ENCODE assay signal across 8 cellular contexts in the genomic region with DNA sequence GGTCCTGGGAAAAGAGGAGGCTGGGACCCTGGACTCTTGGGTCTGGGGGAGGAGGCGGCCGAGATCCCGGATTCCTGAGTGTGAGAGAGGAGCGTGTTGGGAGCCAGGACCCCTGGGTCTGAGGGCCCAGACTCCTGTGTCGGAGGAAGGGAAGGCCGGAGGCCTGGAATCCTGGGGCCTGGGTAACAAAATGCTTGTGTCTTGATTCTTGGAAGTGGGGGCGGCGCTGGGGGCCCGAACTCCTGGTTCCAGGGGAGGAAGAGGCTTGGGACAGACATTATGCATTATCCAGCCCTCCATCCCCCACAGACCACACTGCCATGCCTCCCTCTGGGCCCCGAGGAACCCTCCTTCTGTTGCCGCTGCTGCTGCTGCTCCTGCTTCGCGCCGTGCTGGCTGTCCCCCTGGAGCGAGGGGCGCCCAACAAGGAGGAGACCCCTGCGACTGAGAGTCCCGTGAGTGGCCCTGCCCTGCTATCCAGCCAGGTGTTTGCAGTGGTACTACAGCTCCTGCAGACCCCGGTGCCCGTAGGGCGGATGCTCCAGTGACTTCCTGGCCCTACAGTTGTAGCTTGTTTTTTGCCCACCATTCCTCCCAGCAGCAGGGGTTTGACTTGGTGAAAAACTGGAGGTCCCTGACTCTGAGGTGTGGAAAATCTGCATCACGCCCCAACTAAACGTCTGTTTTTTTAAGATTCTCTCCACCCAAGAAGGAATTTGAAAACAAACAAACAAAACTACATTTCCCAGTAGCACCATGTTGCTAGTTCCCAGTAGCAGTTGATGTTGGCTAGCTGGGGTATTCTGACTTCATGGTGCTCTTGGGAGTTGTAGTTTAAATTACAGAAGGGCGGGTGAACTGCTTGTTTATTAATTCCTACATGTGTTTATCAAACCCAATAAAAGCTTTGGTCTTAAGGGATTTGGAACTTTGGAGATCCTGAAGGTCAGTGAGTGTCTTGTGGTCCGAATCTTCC. TPM values are rescaled to one million over a fixed set of nuclear protein-coding genes. Genes with fewer than 3 reads are reported as not detected.
DNase-seq lines count a peak whose midpoint lies in the region; ATAC-seq and TF ChIP-seq lines count a peak whose summit lies in the region.

No MANE protein-coding gene starts in this region.

- H3K27me3 ChIP-seq in SK-N-SH (ENCODE audit: insufficient read depth) (no peaks in the 10 kb centered on the region), duodenal mucosa (ENCODE audit: control insufficient read depth in 1 of 2, insufficient read depth in 2 of 2, low read length in 2 of 2) (no peaks in the 10 kb centered on the region), mesendoderm (ENCODE audit: insufficient read depth, low read length, poor library complexity) (no peaks in the 10 kb centered on the region), upper lobe of left lung (no peaks in the 10 kb centered on the region)

- peak overlapping the region; percentile 82 for H2AFZ ChIP-seq in SK-N-SH (ENCODE audit: low read depth)

- H4K20me1 ChIP-seq in SK-N-SH (ENCODE audit: insufficient read depth) = no peaks in the 10 kb centered on the region

- no peaks in the 10 kb centered on the region for H3K9me2 ChIP-seq in SK-N-SH

- H3K4me2 ChIP-seq in SK-N-SH (peak overlapping the region; percentile 76), mesendoderm (ENCODE audit: low read length) (peak overlapping the region; percentile 9)

- peak overlapping the region; percentile 70 to 90 for H3K27ac ChIP-seq in SK-N-SH (ENCODE audit: low read depth in 2 of 2, low read length in 1 of 2)
- peak overlapping the region; percentile 82 for H3K27ac ChIP-seq in duodenal mucosa (ENCODE audit: low read depth, low read length)
- H3K27ac ChIP-seq in mesendoderm (ENCODE audit: low read depth, low read length) = no peak overlapping the region
- H3K27ac ChIP-seq in upper lobe of left lung = peak overlapping the region; percentile 85 to 97 (median 94)

- H3K18ac ChIP-seq in mesendoderm (ENCODE audit: low read length) = peak overlapping the region; percentile 42

- TF ChIP-seq EP300 in SK-N-SH (IDR thresholded peaks at IDR 0.05; ENCODE audit: borderline replicate concordance in 1 of 2, low read depth in 1 of 2, low read length in 1 of 2) (no peak), upper lobe of left lung (IDR thresholded peaks at IDR 0.05) (no peak)

- no peak overlapping the region for H2BK120ac ChIP-seq in mesendoderm (ENCODE audit: low read depth, low read length)

- H3K9me3 ChIP-seq in SK-N-SH = no peaks in the 10 kb centered on the region
- no peaks in the 10 kb centered on the region for H3K9me3 ChIP-seq in duodenal mucosa (ENCODE audit: control insufficient read depth in 1 of 2, low read length in 2 of 2)
- no peaks in the 10 kb centered on the region for H3K9me3 ChIP-seq in upper lobe of left lung

- H3K36me3 ChIP-seq in SK-N-SH (replicated peaks in 1 of 2; ENCODE audit: control insufficient read depth in 1 of 2, insufficient read depth in 2 of 2, low read length in 1 of 2) (peaks cover 8 to 14% of the 10 kb centered on the region in 2 experiments), duodenal mucosa (ENCODE audit: control insufficient read depth in 1 of 2, insufficient read depth in 2 of 2, low read length in 2 of 2) (peaks cover 12 to 21% of the 10 kb centered on the region in 2 donors), mesendoderm (ENCODE audit: control insufficient read depth, insufficient read depth, low read length) (peaks cover 3% of the 10 kb centered on the region), upper lobe of left lung (peaks cover 0 to 30% (median 15%) of the 10 kb centered on the region in 4 donors)

- TF ChIP-seq CTCF in AG09309 (IDR thresholded peaks at IDR 0.05; ENCODE audit: control insufficient read depth, insufficient read depth, low read depth, low read length, missing control alignments) = no peak
- TF ChIP-seq CTCF in SK-N-SH (IDR thresholded peaks at IDR 0.05) = no peak
- TF ChIP-seq CTCF in upper lobe of left lung (IDR thresholded peaks at IDR 0.05) = no peak

- no peak overlapping the region for H4K5ac ChIP-seq in mesendoderm (ENCODE audit: low read length)

- peak overlapping the region; percentile 87 for H3K56ac ChIP-seq in mesendoderm (ENCODE audit: low read length)

- no peak overlapping the region for H4K8ac ChIP-seq in mesendoderm (ENCODE audit: low read depth, low read length)

- H2AK5ac ChIP-seq in mesendoderm (ENCODE audit: low read length) = no peak overlapping the region

- H3K79me2 ChIP-seq in SK-N-SH (ENCODE audit: insufficient read depth) = peaks cover 25% of the 10 kb centered on the region
- H3K79me2 ChIP-seq in mesendoderm (ENCODE audit: control insufficient read depth, insufficient read depth, low read length) = peaks cover 3% of the 10 kb centered on the region

- H3K4me3 ChIP-seq in AG09309 (ENCODE audit: control insufficient read depth, low read depth, low read length) (peak overlapping the region; percentile 55), SK-N-SH (ENCODE audit: low read depth in 2 of 2, low read length in 1 of 2) (peak overlapping the region; percentile 85), duodenal mucosa (ENCODE audit: low read depth in 1 of 2, low read length in 2 of 2) (peak overlapping the region; percentile 87 to 94), mesendoderm (ENCODE audit: low read length) (peak overlapping the region; percentile 86), upper lobe of left lung (peak overlapping the region; percentile 72 to 94 (median 84))

- ATAC-seq in GM19395 (IDR thresholded peaks at IDR 0.05; ENCODE audit: unreplicated experiment) (peak; percentile 15), upper lobe of left lung (ENCODE audit: low FRiP score in 2 of 2) (peak in 1 of 2 donors; percentile 50), HG02623 (IDR thresholded peaks at IDR 0.05; ENCODE audit: unreplicated experiment) (no peak)

- 12% methylated on average over 21 of the region's 25 CpGs for WGBS in SK-N-SH (ENCODE audit: low lambda C conversion rate)
- WGBS in mesendoderm (ENCODE audit: extremely low coverage, insufficient coverage, low lambda C conversion rate) = no CpG with 5 or more reads among the region's 25 CpGs
- WGBS in upper lobe of left lung, 2 donors = 12 to 13% methylated on average over 16 to 25 of the region's 25 CpGs

- peak in 1 of 4 donors; percentile 2 for TF ChIP-seq POLR2A in upper lobe of left lung (IDR thresholded peaks at IDR 0.05)

- H3K4ac ChIP-seq in mesendoderm (ENCODE audit: low read depth, low read length) = peak overlapping the region; percentile 10

- H3K9ac ChIP-seq in SK-N-SH = peak overlapping the region; percentile 79
- peak overlapping the region; percentile 94 to 98 for H3K9ac ChIP-seq in duodenal mucosa (ENCODE audit: low read depth in 1 of 2, low read length in 2 of 2)
- peak overlapping the region; percentile 89 for H3K9ac ChIP-seq in mesendoderm (ENCODE audit: low read length)

- DNase-seq in AG09309 (ENCODE audit: low read depth) (no peak), SK-N-SH (peak; percentile 63), mesendoderm (peak; percentile 60), upper lobe of left lung (peak in 1 of 2 donors; percentile 73), NCI-H446 treated with DMSO at 0.1 percent for 48 hours (lab: John Stamatoyannopoulos, UW) (no peak)

- no peak for TF ChIP-seq RAD21 in SK-N-SH (IDR thresholded peaks at IDR 0.05; ENCODE audit: low read length)

- H2BK5ac ChIP-seq in mesendoderm (ENCODE audit: low read length) = no peak overlapping the region

- H3K4me1 ChIP-seq in SK-N-SH (ENCODE audit: control insufficient read depth in 1 of 2, insufficient read depth in 2 of 2, low read depth in 1 of 2, low read length in 1 of 2) (peaks cover 0 to 9% of the 10 kb centered on the region in 2 experiments; a peak in 1 of 4 replicates), duodenal mucosa (ENCODE audit: control insufficient read depth in 1 of 2, insufficient read depth in 2 of 2, low read length in 2 of 2) (peaks cover 8 to 15% of the 10 kb centered on the region in 2 donors), mesendoderm (ENCODE audit: control insufficient read depth, low read depth, low read length) (no peaks in the 10 kb centered on the region), upper lobe of left lung (peaks cover 30 to 44% (median 40%) of the 10 kb centered on the region in 4 donors)

- CTCF ChIA-PET in SK-N-SH (lab: Yijun Ruan, JAX) = interaction anchor here (0.7 to 1.8 kb wide), 5 partner anchors 65 to 701 kb away, joined by 3 to 8 read pairs (median 4); partner anchors contain the start of genes GYS1, HSD17B14 and RUVBL2

- H3F3A ChIP-seq in SK-N-SH (replicated peaks; ENCODE audit: insufficient read depth) = peaks cover 9% of the 10 kb centered on the region

- H3K23ac ChIP-seq in mesendoderm (ENCODE audit: low read length) = peak overlapping the region; percentile 51

- POLR2A ChIA-PET in SK-N-SH (lab: Yijun Ruan, JAX) = interaction anchor here (1.3 to 2.4 kb wide), 4 partner anchors 11 to 54 kb away, joined by 4 to 11 read pairs (median 7); partner anchors contain the start of genes BAX and PPP1R15A

- H3K79me1 ChIP-seq in mesendoderm (ENCODE audit: low read length) = no peaks in the 10 kb centered on the region

- H2BK15ac ChIP-seq in mesendoderm (replicated peaks; ENCODE audit: low read depth) = no peak overlapping the region

RNA-seq across cellular contexts. Expression of gene NUCB1, which starts 0.7 kb away (rescaled TPM):
- polyA plus RNA-seq in SK-N-SH (2012; rRNA removed) = 259 and 397 TPM in 2 replicates
- polyA plus RNA-seq in SK-N-SH (2012; cell fraction: cytosol; rRNA removed) = 165 and 222 TPM in 2 replicates
- 315 and 460 TPM in 2 replicates for polyA plus RNA-seq in SK-N-SH (2012; cell fraction: nucleus; rRNA removed)
- 53.7 TPM for polyA plus RNA-seq in mesendoderm (2013, experiment 1 of 2)
- 51.7 TPM for polyA plus RNA-seq in mesendoderm (2013, experiment 2 of 2)
- 100 to 1,000 TPM; 278 to 463 (median 341) TPM for total RNA-seq in upper lobe of left lung

RNA-seq across cellular contexts. Expression of gene TULP2, which starts 2.2 kb away (rescaled TPM):
- 0.03 and 0.08 TPM in 2 replicates for polyA plus RNA-seq in SK-N-SH (2012; rRNA removed)
- polyA plus RNA-seq in SK-N-SH (2012; cell fraction: cytosol; rRNA removed) = 0.01 and 0.04 TPM in 2 replicates
- polyA plus RNA-seq in SK-N-SH (2012; cell fraction: nucleus; rRNA removed) = 0.02 and 0.25 TPM in 2 replicates
- 0.31 TPM for polyA plus RNA-seq in mesendoderm (2013, experiment 1 of 2)
- 0.21 TPM for polyA plus RNA-seq in mesendoderm (2013, experiment 2 of 2)
- total RNA-seq in upper lobe of left lung = 1 to 10 TPM in 1 of 6 donors, under 1 TPM in 2, not detected in 3; 0.30 to 4.9 (median 0.86) TPM

RNA-seq across cellular contexts. Expression of gene PPP1R15A, which starts 28.5 kb away (rescaled TPM):
- 62.3 and 73.7 TPM in 2 replicates for polyA plus RNA-seq in SK-N-SH (2012; rRNA removed)
- polyA plus RNA-seq in SK-N-SH (2012; cell fraction: cytosol; rRNA removed) = 63.6 and 64.3 TPM in 2 replicates
- polyA plus RNA-seq in SK-N-SH (2012; cell fraction: nucleus; rRNA removed) = 89.1 and 95.9 TPM in 2 replicates
- polyA plus RNA-seq in mesendoderm (2013, experiment 1 of 2) = 32.5 TPM
- 33.4 TPM for polyA plus RNA-seq in mesendoderm (2013, experiment 2 of 2)
- total RNA-seq in upper lobe of left lung = 100 to 1,000 TPM in 5 of 6 donors, 10 to 100 TPM in 1; 96.2 to 194 (median 114) TPM

RNA-seq across cellular contexts. Expression of gene PLEKHA4, which starts 32.3 kb away (rescaled TPM):
- 4.7 and 5.6 TPM in 2 replicates for polyA plus RNA-seq in SK-N-SH (2012; rRNA removed)
- 2.6 and 3.4 TPM in 2 replicates for polyA plus RNA-seq in SK-N-SH (2012; cell fraction: cytosol; rRNA removed)
- polyA plus RNA-seq in SK-N-SH (2012; cell fraction: nucleus; rRNA removed) = 9.9 and 18.4 TPM in 2 replicates
- polyA plus RNA-seq in mesendoderm (2013, experiment 1 of 2) = 4.9 TPM
- polyA plus RNA-seq in mesendoderm (2013, experiment 2 of 2) = 4.6 TPM
- 10 to 100 TPM in 5 of 6 donors, 1 to 10 TPM in 1; 6.3 to 34.9 (median 21.2) TPM for total RNA-seq in upper lobe of left lung

RNA-seq across cellular contexts. Expression of gene DHDH, which starts 32.7 kb away (rescaled TPM):
- polyA plus RNA-seq in SK-N-SH (2012; rRNA removed) = 0.31 and 0.72 TPM in 2 replicates
- polyA plus RNA-seq in SK-N-SH (2012; cell fraction: cytosol; rRNA removed) = 0.30 and 0.34 TPM in 2 replicates
- 0.37 and 0.45 TPM in 2 replicates for polyA plus RNA-seq in SK-N-SH (2012; cell fraction: nucleus; rRNA removed)
- 0.27 TPM for polyA plus RNA-seq in mesendoderm (2013, experiment 1 of 2)
- polyA plus RNA-seq in mesendoderm (2013, experiment 2 of 2) = 0.36 TPM
- total RNA-seq in upper lobe of left lung = 1 to 10 TPM; 1.9 to 6.3 (median 2.8) TPM

Comparison
In these comparisons a context has a peak if more than half of its experiments do, and no peak if none do; other contexts are left out.
1. DNase-seq: peak in SK-N-SH (single experiment) and mesendoderm (single experiment); none in AG09309 (single experiment) and NCI-H446 treated with DMSO at 0.1 percent for 48 hours (single experiment).
2. Peak in every context shown above with its lines, with median percentiles within 50 percentile points of each other: H3K4me3 ChIP-seq and H3K9ac ChIP-seq.